ENCODE assay signal across 1 cellular context in genomic region chr6:656460-657252, GRCh38.
TF ChIP-seq lines count a peak whose summit lies in the region.

HUS1B (minus strand) TSS chr6:657100; CDS start chr6:656944, 156 bp downstream.

TF ChIP-seq in K562, 482 proteins besides CTCF, POLR2A, EP300 and RAD21:
- TF ChIP-seq ILF3 (IDR thresholded peaks at IDR 0.05; ENCODE audit: borderline replicate concordance) (no peak), SREBF2 (CRISPR knock-in tag; IDR thresholded peaks at IDR 0.05) (no peak), ATF3 (IDR thresholded peaks at IDR 0.05) (peak; percentile 7; the same call in 1 of the 2 replicates), ATF3 (CRISPR knock-in tag; conservative IDR thresholded peaks at IDR 0.05) (no peak), MAFG (tag; conservative IDR thresholded peaks at IDR 0.05) (no peak), CC2D1A (IDR thresholded peaks at IDR 0.05) (no peak), TGIF2 (CRISPR knock-in tag; IDR thresholded peaks at IDR 0.05) (no peak), LARP7 (IDR thresholded peaks at IDR 0.05) (no peak), THRAP3 (IDR thresholded peaks at IDR 0.05; ENCODE audit: borderline replicate concordance) (no peak), TEAD4 (IDR thresholded peaks at IDR 0.05; ENCODE audit: low read length) (no peak), TEAD4 (CRISPR knock-in tag; IDR thresholded peaks at IDR 0.05; ENCODE audit: borderline replicate concordance) (no peak), SMAD1 (IDR thresholded peaks at IDR 0.05; ENCODE audit: low read depth, low read length, partially characterized antibody) (no peak), CUX1 (CRISPR knock-in tag; IDR thresholded peaks at IDR 0.05) (no peak), POLR2AphosphoS2 (IDR thresholded peaks at IDR 0.05; ENCODE audit: low read length) (no peak)
- TF ChIP-seq, protein P1, sequence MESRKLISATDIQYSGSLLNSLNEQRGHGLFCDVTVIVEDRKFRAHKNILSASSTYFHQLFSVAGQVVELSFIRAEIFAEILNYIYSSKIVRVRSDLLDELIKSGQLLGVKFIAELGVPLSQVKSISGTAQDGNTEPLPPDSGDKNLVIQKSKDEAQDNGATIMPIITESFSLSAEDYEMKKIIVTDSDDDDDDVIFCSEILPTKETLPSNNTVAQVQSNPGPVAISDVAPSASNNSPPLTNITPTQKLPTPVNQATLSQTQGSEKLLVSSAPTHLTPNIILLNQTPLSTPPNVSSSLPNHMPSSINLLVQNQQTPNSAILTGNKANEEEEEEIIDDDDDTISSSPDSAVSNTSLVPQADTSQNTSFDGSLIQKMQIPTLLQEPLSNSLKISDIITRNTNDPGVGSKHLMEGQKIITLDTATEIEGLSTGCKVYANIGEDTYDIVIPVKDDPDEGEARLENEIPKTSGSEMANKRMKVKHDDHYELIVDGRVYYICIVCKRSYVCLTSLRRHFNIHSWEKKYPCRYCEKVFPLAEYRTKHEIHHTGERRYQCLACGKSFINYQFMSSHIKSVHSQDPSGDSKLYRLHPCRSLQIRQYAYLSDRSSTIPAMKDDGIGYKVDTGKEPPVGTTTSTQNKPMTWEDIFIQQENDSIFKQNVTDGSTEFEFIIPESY (CRISPR knock-in tag; IDR thresholded peaks at IDR 0.05), result peak; percentile 80
